Comparison of ENCODE assay signal across 18 cellular contexts in the genomic region with DNA sequence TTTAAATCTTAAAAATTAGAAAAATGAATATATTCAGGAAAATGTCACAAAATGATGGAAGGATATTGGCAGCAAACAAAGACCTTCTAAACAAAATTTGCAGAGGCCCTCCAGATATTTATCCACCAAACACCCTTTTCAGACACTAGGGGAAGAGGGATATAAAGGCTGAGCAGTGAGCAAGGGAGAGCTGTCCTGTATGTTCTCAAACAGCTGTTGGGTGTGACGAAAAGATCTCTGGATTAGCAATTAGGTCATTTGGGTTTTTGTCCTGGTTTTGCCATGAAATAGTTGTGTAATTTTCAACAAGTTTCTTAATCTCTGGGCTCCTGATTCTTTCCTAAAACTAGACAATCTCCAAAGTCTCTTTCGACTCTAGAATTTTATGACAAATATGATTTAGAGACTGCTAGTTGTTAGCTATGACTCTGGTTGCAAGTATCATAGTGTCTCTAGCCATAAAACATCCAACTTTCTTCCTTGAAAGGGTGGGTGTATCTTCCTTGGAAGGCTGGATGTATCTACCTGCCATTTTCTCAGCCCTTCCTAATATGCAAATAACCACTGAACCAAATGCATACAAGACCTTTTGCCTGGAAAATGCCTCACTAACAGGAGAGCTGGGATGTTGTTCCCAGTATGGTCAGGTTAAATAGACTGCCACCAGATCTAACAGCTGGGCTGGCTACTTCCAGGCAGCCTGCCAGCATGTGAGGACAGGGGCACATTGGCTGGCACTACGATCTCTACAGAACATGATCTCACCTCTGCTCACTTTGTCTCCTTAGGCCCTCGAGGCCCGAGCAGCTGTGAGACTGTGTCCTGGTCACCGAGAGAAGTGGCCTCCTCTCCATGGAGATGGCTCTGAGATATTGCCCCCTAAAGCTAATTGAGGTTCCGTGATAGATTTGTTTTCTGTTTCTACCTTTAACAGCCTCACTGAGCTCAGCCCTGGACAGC.
DNase-seq lines count a peak whose midpoint lies in the region; TF ChIP-seq lines count a peak whose summit lies in the region.
"Had no signal": no experiment of that assay in that cellular context is flagged by ENCODE, and none has a peak within 500 bp of the region (broad histone marks: within the 10 kb centered on the region; RNA-seq: fewer than 3 reads in every experiment).

No MANE protein-coding gene starts in this region.

- peak; percentile 9 for DNase-seq in COLO668 (lab: John Stamatoyannopoulos, UW; ENCODE audit: unreplicated experiment)
- peak; percentile 77 for DNase-seq in NCI-H2029 treated with DMSO at 0.1 percent for 48 hours (lab: John Stamatoyannopoulos, UW)
- no peak for DNase-seq in esophagus squamous epithelium (lab: John Stamatoyannopoulos, UW)
- DNase-seq in iPS-NIHi11 (ENCODE audit: low spot score): no peak
- no peak for DNase-seq in NCI-H1417 treated with DMSO at 0.1 percent for 48 hours (lab: John Stamatoyannopoulos, UW)
- no peak for DNase-seq in occipital lobe (lab: John Stamatoyannopoulos, UW)
- no peak for DNase-seq in iPS-NIHi7 (ENCODE audit: extremely low spot score)
- DNase-seq: activated CD4-positive, alpha-beta T cell treated with anti-CD3 and anti-CD28 coated beads for 36 hours; activated T-cell treated with anti-CD3 and anti-CD28 coated beads, Interleukin-2, amount 50 U/mL, for 48 hours; amygdala; C1 segment of cervical spinal cord; dorsolateral prefrontal cortex; kidney glomerular epithelial cell; naive thymus-derived CD8-positive, alpha-beta T cell; retina; stimulated activated naive CD8-positive, alpha-beta T cell treated with anti-CD3 and anti-CD28 coated beads, Interleukin-15, Interleukin-2, amounts not matched to agents 100 U/mL and 50 U/mL, for 24 hours; T-helper 17 cell had no signal

- H3K4me3 ChIP-seq in esophagus squamous epithelium (no peak overlapping the region), muscle layer of duodenum (ENCODE audit: low read depth in 1 of 2, low read length in 2 of 2) (no peak overlapping the region)
- H3K4me3 ChIP-seq: dorsolateral prefrontal cortex had no signal

- WGBS in esophagus squamous epithelium, 2 donors: 88 to 89% methylated on average over 4 to 7 of the region's 7 CpGs

- no peaks in the 10 kb centered on the region for H3K27me3 ChIP-seq in esophagus squamous epithelium
- no peaks in the 10 kb centered on the region for H3K27me3 ChIP-seq in muscle layer of duodenum (ENCODE audit: low read depth, low read length)
- H3K27me3 ChIP-seq: dorsolateral prefrontal cortex had no signal

- H3K9me3 ChIP-seq in esophagus squamous epithelium (no peaks in the 10 kb centered on the region), muscle layer of duodenum (ENCODE audit: control insufficient read depth in 1 of 2, low read length in 2 of 2) (no peaks in the 10 kb centered on the region)

- intact Hi-C loops in esophagus squamous epithelium (cut with DNase I): no loop called here

- H3K36me3 ChIP-seq in esophagus squamous epithelium (no peaks in the 10 kb centered on the region), muscle layer of duodenum (ENCODE audit: control insufficient read depth in 1 of 2, insufficient read depth in 2 of 2, low read length in 2 of 2) (no peaks in the 10 kb centered on the region)

- no peak for TF ChIP-seq CTCF in esophagus squamous epithelium (IDR thresholded peaks at IDR 0.05)

- no peaks in the 10 kb centered on the region for H3K4me1 ChIP-seq in esophagus squamous epithelium
- H3K4me1 ChIP-seq in muscle layer of duodenum (ENCODE audit: control insufficient read depth in 1 of 2, insufficient read depth in 2 of 2, low read length in 2 of 2): no peaks in the 10 kb centered on the region

- H3K27ac ChIP-seq in esophagus squamous epithelium (peak overlapping the region in 3 of 4 donors; percentile 7 to 59 (median 22)), muscle layer of duodenum (ENCODE audit: low read length) (peak overlapping the region; percentile 40)
- H3K27ac ChIP-seq: dorsolateral prefrontal cortex had no signal

- TF ChIP-seq POLR2A in esophagus squamous epithelium (IDR thresholded peaks at IDR 0.05): no peak

Comparison
In these comparisons a context has a peak if more than half of its experiments do, and no peak if none do; other contexts are left out.
1. DNase-seq: peak in COLO668 (single experiment) and NCI-H2029 treated with DMSO at 0.1 percent for 48 hours (single experiment); none in esophagus squamous epithelium (single experiment), iPS-NIHi11 (single experiment), NCI-H1417 treated with DMSO at 0.1 percent for 48 hours (single experiment), occipital lobe (single experiment) and iPS-NIHi7 (single experiment).